19 cellular contexts compared by ENCODE assay signal in the genomic region with DNA sequence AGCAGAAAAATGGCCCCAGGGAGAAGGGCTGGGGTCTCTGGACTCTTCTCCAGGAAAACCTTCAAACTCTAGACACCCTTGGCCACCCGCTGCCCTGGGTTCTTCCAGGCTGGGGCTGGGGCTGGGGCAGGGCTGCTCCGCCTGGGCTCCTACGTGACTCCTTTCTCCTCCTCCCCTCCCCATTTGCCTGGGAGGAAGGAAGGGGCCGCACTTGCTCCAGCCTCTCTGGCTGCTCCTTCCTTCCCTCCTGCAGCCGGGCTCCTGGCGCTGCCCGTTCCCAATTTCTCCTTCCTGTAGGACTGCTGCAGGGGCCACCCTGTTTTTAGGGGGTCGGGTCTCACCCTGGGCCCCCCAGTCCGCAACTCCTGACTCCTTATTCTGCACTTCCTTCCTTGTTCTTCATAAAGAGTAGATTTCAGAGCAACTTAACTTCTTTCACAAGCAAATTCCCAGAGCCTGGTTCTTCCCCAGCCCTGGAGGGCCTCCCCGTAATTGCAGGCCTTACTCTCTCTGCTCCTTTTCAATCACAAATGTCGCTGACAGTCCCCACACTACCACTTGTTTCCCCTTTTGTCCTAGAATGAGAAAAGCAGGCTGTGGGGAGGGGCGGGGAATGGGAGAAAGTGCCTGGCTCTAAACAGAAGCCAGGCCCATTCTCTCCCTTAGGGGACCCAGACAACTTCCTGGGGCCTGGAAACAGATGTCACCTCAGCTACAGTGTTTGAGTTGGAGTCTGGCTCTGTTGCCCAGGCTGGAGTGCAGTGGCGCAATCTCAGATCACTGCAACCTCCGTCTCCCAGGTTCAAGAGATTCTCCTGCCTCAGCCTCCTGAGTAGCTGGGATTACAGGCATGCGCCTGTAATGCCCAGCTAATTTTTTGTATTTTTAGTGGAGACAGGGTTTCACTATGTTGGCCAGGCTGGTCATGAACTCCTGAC.
DNase-seq lines count a peak whose midpoint lies in the region; ATAC-seq and TF ChIP-seq lines count a peak whose summit lies in the region.
"Had no signal": no experiment of that assay in that cellular context is flagged by ENCODE, and none has a peak within 500 bp of the region (broad histone marks: within the 10 kb centered on the region; RNA-seq: fewer than 3 reads in every experiment).

No MANE protein-coding gene starts in this region.

- no peaks in the 10 kb centered on the region for H3K36me3 Mint-ChIP-seq in WTC11
- H3K36me3 Mint-ChIP-seq in HFFc6 (ENCODE audit: low read depth) = no peaks in the 10 kb centered on the region
- H3K36me3 Mint-ChIP-seq: CD14-positive monocyte had no signal

- POLR2A ChIA-PET in WTC11 (lab: Charles Lee) = interaction anchor here (0.6 kb wide), 1 partner anchor 35 kb away, joined by 8 read pairs; no protein-coding TSS in a partner anchor

- H3K27ac Mint-ChIP-seq in WTC11 = peak overlapping the region; percentile 95
- no peak overlapping the region for H3K27ac Mint-ChIP-seq in HFFc6

- intact Hi-C loops in right cardiac atrium (cut with DNase I) = no loop called here
- intact Hi-C loops in left ventricle myocardium superior (cut with micrococcal nuclease) = no loop called here

- CTCF ChIA-PET in WTC11 (lab: Charles Lee) = interaction anchor here (0.7 to 2.6 kb wide), 4 partner anchors 20 to 175 kb away, joined by 3 to 8 read pairs (median 4); no protein-coding TSS in a partner anchor

- in situ Hi-C loops in brain microvascular endothelial cell (cut with HindIII; ENCODE audit: low pct_ligation_motif_present, low sequenced_read_pairs) = no loop called here

- ATAC-seq in right cardiac atrium (no peak), left ventricle myocardium superior (no peak), WTC11 (peak; percentile 59)
- ATAC-seq: GM12878, Panc1 had no signal

- H3K27me3 ChIP-seq in right cardiac atrium (ENCODE audit: control insufficient read depth, insufficient read depth) (no peaks in the 10 kb centered on the region), brain microvascular endothelial cell (replicated peaks) (peaks cover 9% of the 10 kb centered on the region)

- TF ChIP-seq CTCF in WTC11 (IDR thresholded peaks at IDR 0.05) (no peak), HFFc6 (IDR thresholded peaks at IDR 0.05) (no peak), brain microvascular endothelial cell (IDR thresholded peaks at IDR 0.05; ENCODE audit: low read depth, low read length, missing control alignments) (no peak)

- peaks cover 54% of the 10 kb centered on the region for H3K4me1 Mint-ChIP-seq in WTC11
- H3K4me1 Mint-ChIP-seq in HFFc6 (ENCODE audit: low read depth) = no peaks in the 10 kb centered on the region
- H3K4me1 Mint-ChIP-seq: CD14-positive monocyte had no signal

- H3K27ac ChIP-seq in right cardiac atrium (ENCODE audit: low read length) (no peak overlapping the region), brain microvascular endothelial cell (no peak overlapping the region)
- H3K27ac ChIP-seq: GM23248, HL-60, KMS-11 had no signal

- 31% methylated on average over 15 of the region's 15 CpGs for WGBS in right cardiac atrium

- H3K9me3 Mint-ChIP-seq in WTC11 = no peaks in the 10 kb centered on the region
- H3K9me3 Mint-ChIP-seq in HFFc6 = no peaks in the 10 kb centered on the region

- H3K27me3 Mint-ChIP-seq in WTC11 (ENCODE audit: low read depth) = no peaks in the 10 kb centered on the region
- peaks cover 57% of the 10 kb centered on the region for H3K27me3 Mint-ChIP-seq in HFFc6 (ENCODE audit: insufficient read depth)

- H3K4me1 ChIP-seq in right cardiac atrium (ENCODE audit: control insufficient read depth, insufficient read depth, low read length) = no peaks in the 10 kb centered on the region
- H3K4me1 ChIP-seq: Caco-2 had no signal

- H3K36me3 ChIP-seq in brain microvascular endothelial cell (replicated peaks) = no peaks in the 10 kb centered on the region

- no peaks in the 10 kb centered on the region for H3K9me3 ChIP-seq in right cardiac atrium (ENCODE audit: control insufficient read depth, low read length)
- H3K9me3 ChIP-seq: Caco-2 had no signal

- H3K4me3 ChIP-seq in right cardiac atrium (ENCODE audit: low read length) (no peak overlapping the region), brain microvascular endothelial cell (ENCODE audit: low read depth, low read length) (no peak overlapping the region)
- H3K4me3 ChIP-seq: GM12878, GM23248 had no signal

- H3K4me3 Mint-ChIP-seq in WTC11 (peak overlapping the region; percentile 54), HFFc6 (no peak overlapping the region)
- H3K4me3 Mint-ChIP-seq: CD14-positive monocyte had no signal

- peak in 2 of 3 donors; percentile 5 to 18 for DNase-seq in right cardiac atrium
- DNase-seq in left ventricle myocardium superior = no peak
- DNase-seq in WTC11 (ENCODE audit: low spot score) = peak; percentile 44
- peak; percentile 74 for DNase-seq in iPS-NIHi11 (ENCODE audit: low spot score)
- DNase-seq in HFFc6 = no peak
- DNase-seq in NCI-H748 treated with DMSO at 0.1 percent for 48 hours (lab: John Stamatoyannopoulos, UW) = no peak
- no peak for DNase-seq in brain microvascular endothelial cell
- DNase-seq in foreskin melanocyte = no peak
- DNase-seq: Caco-2, GM23248, NCI-H1092, NCI-H1694 treated with DMSO at 0.1 percent for 48 hours, NCI-H446 treated with DMSO at 0.1 percent for 48 hours, SIG-M5 had no signal

TF ChIP-seq in WTC11, 78 proteins besides CTCF, POLR2A, EP300 and RAD21:
- TF ChIP-seq ATF1 (CRISPR knock-in tag; IDR thresholded peaks at IDR 0.05) (no peak), GTF2I (CRISPR knock-in tag; conservative IDR thresholded peaks at IDR 0.05) (0 out of 2 replicates have a peak, but pooled peaks have one; percentile 61), ZNF121 (CRISPR knock-in tag; IDR thresholded peaks at IDR 0.05) (peak; percentile 99), ETV6 (CRISPR knock-in tag; IDR thresholded peaks at IDR 0.05) (peak; percentile 45; the same call in 1 of the 2 replicates)
- TF ChIP-seq, protein P1, sequence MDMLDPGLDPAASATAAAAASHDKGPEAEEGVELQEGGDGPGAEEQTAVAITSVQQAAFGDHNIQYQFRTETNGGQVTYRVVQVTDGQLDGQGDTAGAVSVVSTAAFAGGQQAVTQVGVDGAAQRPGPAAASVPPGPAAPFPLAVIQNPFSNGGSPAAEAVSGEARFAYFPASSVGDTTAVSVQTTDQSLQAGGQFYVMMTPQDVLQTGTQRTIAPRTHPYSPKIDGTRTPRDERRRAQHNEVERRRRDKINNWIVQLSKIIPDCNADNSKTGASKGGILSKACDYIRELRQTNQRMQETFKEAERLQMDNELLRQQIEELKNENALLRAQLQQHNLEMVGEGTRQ (CRISPR knock-in tag; IDR thresholded peaks at IDR 0.05) = no peak
- TF ChIP-seq, protein P2, sequence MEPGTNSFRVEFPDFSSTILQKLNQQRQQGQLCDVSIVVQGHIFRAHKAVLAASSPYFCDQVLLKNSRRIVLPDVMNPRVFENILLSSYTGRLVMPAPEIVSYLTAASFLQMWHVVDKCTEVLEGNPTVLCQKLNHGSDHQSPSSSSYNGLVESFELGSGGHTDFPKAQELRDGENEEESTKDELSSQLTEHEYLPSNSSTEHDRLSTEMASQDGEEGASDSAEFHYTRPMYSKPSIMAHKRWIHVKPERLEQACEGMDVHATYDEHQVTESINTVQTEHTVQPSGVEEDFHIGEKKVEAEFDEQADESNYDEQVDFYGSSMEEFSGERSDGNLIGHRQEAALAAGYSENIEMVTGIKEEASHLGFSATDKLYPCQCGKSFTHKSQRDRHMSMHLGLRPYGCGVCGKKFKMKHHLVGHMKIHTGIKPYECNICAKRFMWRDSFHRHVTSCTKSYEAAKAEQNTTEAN (CRISPR knock-in tag; IDR thresholded peaks at IDR 0.05) = no peak
- TF ChIP-seq, protein P3, sequence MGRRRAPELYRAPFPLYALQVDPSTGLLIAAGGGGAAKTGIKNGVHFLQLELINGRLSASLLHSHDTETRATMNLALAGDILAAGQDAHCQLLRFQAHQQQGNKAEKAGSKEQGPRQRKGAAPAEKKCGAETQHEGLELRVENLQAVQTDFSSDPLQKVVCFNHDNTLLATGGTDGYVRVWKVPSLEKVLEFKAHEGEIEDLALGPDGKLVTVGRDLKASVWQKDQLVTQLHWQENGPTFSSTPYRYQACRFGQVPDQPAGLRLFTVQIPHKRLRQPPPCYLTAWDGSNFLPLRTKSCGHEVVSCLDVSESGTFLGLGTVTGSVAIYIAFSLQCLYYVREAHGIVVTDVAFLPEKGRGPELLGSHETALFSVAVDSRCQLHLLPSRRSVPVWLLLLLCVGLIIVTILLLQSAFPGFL (CRISPR knock-in tag; IDR thresholded peaks at IDR 0.05; ENCODE audit: borderline replicate concordance) = no peak

Comparison
In these comparisons a context has a peak if more than half of its experiments do, and no peak if none do; other contexts are left out.
1. DNase-seq: peak in right cardiac atrium (2 of 3), WTC11 (single experiment) and iPS-NIHi11 (single experiment); none in left ventricle myocardium superior (single experiment), HFFc6 (single experiment), NCI-H748 treated with DMSO at 0.1 percent for 48 hours (single experiment), brain microvascular endothelial cell (single experiment) and foreskin melanocyte (single experiment).